Comparison of ENCODE assay signal across 8 cellular contexts in genomic region chr1:42173155-42173933, GRCh38. TPM values are rescaled to one million over a fixed set of nuclear protein-coding genes. Genes with fewer than 3 reads are reported as not detected.
DNase-seq lines count a peak whose midpoint lies in the region; ATAC-seq, FAIRE-seq and TF ChIP-seq lines count a peak whose summit lies in the region.

No MANE protein-coding gene starts in this region.

- POLR2A ChIA-PET in CD4-positive, alpha-beta T cell (lab: Charles Lee): interaction anchor here (0.8 to 1.2 kb wide), 4 partner anchors 361 to 657 kb away, joined by 3 to 4 read pairs (median 4); no protein-coding TSS in a partner anchor

- H3K4me3 ChIP-seq in fibroblast of mammary gland (ENCODE audit: control insufficient read depth, low read depth, low read length): no peak overlapping the region

- no peak overlapping the region for H3K4me3 Mint-ChIP-seq in CD4-positive, alpha-beta T cell
- H3K4me3 Mint-ChIP-seq in activated T-cell treated with anti-CD3 and anti-CD28 coated beads, Interleukin-2, amount 50 U/mL, for 4 hours: no peak overlapping the region
- no peak overlapping the region for H3K4me3 Mint-ChIP-seq in nephron progenitor cell
- no peak overlapping the region for H3K4me3 Mint-ChIP-seq in stimulated activated naive CD8-positive, alpha-beta T cell treated with anti-CD3 and anti-CD28 coated beads, Interleukin-15, amount 100 ng/mL, for 72 hours

- CTCF ChIA-PET in CD4-positive, alpha-beta T cell (lab: Charles Lee): interaction anchor here (0.5 to 3.1 kb wide), 23 partner anchors 9 to 658 kb away, joined by 3 to 22 read pairs (median 5); no protein-coding TSS in a partner anchor

- peak; percentile 77 for ATAC-seq in CD4-positive, alpha-beta T cell (ENCODE audit: poor library complexity)
- ATAC-seq in activated T-cell treated with anti-CD3 and anti-CD28 coated beads, Interleukin-2, amount 50 U/mL, for 4 hours: peak; percentile 68 to 74
- peak; percentile 65 for ATAC-seq in stimulated activated naive CD8-positive, alpha-beta T cell treated with anti-CD3 and anti-CD28 coated beads, Interleukin-15, amount 100 ng/mL, for 72 hours
- ATAC-seq in GM18502 (IDR thresholded peaks at IDR 0.05; ENCODE audit: poor library complexity, unreplicated experiment): no peak

- no peaks in the 10 kb centered on the region for H3K4me1 Mint-ChIP-seq in CD4-positive, alpha-beta T cell (ENCODE audit: low read depth)
- no peaks in the 10 kb centered on the region for H3K4me1 Mint-ChIP-seq in activated T-cell treated with anti-CD3 and anti-CD28 coated beads, Interleukin-2, amount 50 U/mL, for 4 hours (ENCODE audit: low read depth)
- peaks cover 28% of the 10 kb centered on the region for H3K4me1 Mint-ChIP-seq in nephron progenitor cell
- peaks cover 15% of the 10 kb centered on the region for H3K4me1 Mint-ChIP-seq in stimulated activated naive CD8-positive, alpha-beta T cell treated with anti-CD3 and anti-CD28 coated beads, Interleukin-15, amount 100 ng/mL, for 72 hours

- intact Hi-C loops in CD4-positive, alpha-beta T cell (cut with DNase I, micrococcal nuclease): loop anchor here (1.0 to 10.0 kb wide), 5 partner anchors 161 to 656 kb away; partner anchors contain the start of gene FOXJ3 (in 1 of the 2)

- no peak overlapping the region for H3K27ac ChIP-seq in CD4-positive, alpha-beta T cell (ENCODE audit: low read depth, low read length)

- peak; percentile 46 to 76 (median 58) for DNase-seq in CD4-positive, alpha-beta T cell
- DNase-seq in HT-29 (ENCODE audit: low spot score): peak; percentile 74
- peak; percentile 27 for DNase-seq in RCC 7860 (ENCODE audit: low spot score)
- peak; percentile 65 for DNase-seq in activated T-cell treated with anti-CD3 and anti-CD28 coated beads, Interleukin-2, amount 50 U/mL, for 4 hours
- peak; percentile 49 for DNase-seq in fibroblast of mammary gland (ENCODE audit: low read depth)
- DNase-seq in nephron progenitor cell: peak; percentile 82
- DNase-seq in stimulated activated naive CD8-positive, alpha-beta T cell treated with anti-CD3 and anti-CD28 coated beads, Interleukin-15, amount 100 ng/mL, for 72 hours: peak; percentile 57 to 60

- H3K9me3 ChIP-seq in CD4-positive, alpha-beta T cell (ENCODE audit: control insufficient read depth, low read length): no peaks in the 10 kb centered on the region

- no peaks in the 10 kb centered on the region for H3K36me3 Mint-ChIP-seq in CD4-positive, alpha-beta T cell (ENCODE audit: low read depth)
- H3K36me3 Mint-ChIP-seq in activated T-cell treated with anti-CD3 and anti-CD28 coated beads, Interleukin-2, amount 50 U/mL, for 4 hours (ENCODE audit: insufficient read depth): peaks cover 5% of the 10 kb centered on the region
- no peaks in the 10 kb centered on the region for H3K36me3 Mint-ChIP-seq in nephron progenitor cell (ENCODE audit: low read depth)

- peak; percentile 97 for TF ChIP-seq CTCF in CD4-positive, alpha-beta T cell (IDR thresholded peaks at IDR 0.05)
- TF ChIP-seq CTCF in fibroblast of mammary gland (conservative IDR thresholded peaks at IDR 0.05; ENCODE audit: control insufficient read depth, insufficient read depth, low read depth, low read length) (peak; percentile 97), nephron progenitor cell (IDR thresholded peaks at IDR 0.05) (peak; percentile 97)

- FAIRE-seq in RCC 7860 (lab: Jason Lieb, UNC): no peak

- H3K27me3 ChIP-seq in CD4-positive, alpha-beta T cell (ENCODE audit: control insufficient read depth, insufficient read depth, low read length): no peaks in the 10 kb centered on the region

- H3K9me3 Mint-ChIP-seq in CD4-positive, alpha-beta T cell: no peaks in the 10 kb centered on the region
- H3K9me3 Mint-ChIP-seq in activated T-cell treated with anti-CD3 and anti-CD28 coated beads, Interleukin-2, amount 50 U/mL, for 4 hours: no peaks in the 10 kb centered on the region
- H3K9me3 Mint-ChIP-seq in nephron progenitor cell: no peaks in the 10 kb centered on the region
- H3K9me3 Mint-ChIP-seq in stimulated activated naive CD8-positive, alpha-beta T cell treated with anti-CD3 and anti-CD28 coated beads, Interleukin-15, amount 100 ng/mL, for 72 hours: no peaks in the 10 kb centered on the region

- H3K27ac Mint-ChIP-seq in CD4-positive, alpha-beta T cell: no peak overlapping the region
- no peak overlapping the region for H3K27ac Mint-ChIP-seq in nephron progenitor cell
- H3K27ac Mint-ChIP-seq in stimulated activated naive CD8-positive, alpha-beta T cell treated with anti-CD3 and anti-CD28 coated beads, Interleukin-15, amount 100 ng/mL, for 72 hours: no peak overlapping the region

- H3K27me3 Mint-ChIP-seq in CD4-positive, alpha-beta T cell: no peaks in the 10 kb centered on the region
- no peaks in the 10 kb centered on the region for H3K27me3 Mint-ChIP-seq in activated T-cell treated with anti-CD3 and anti-CD28 coated beads, Interleukin-2, amount 50 U/mL, for 4 hours (ENCODE audit: low read depth)
- peaks cover 7% of the 10 kb centered on the region for H3K27me3 Mint-ChIP-seq in nephron progenitor cell (ENCODE audit: low read depth, poor library complexity)
- H3K27me3 Mint-ChIP-seq in stimulated activated naive CD8-positive, alpha-beta T cell treated with anti-CD3 and anti-CD28 coated beads, Interleukin-15, amount 100 ng/mL, for 72 hours: no peaks in the 10 kb centered on the region

RNA-seq across cellular contexts. Expression of gene GUCA2A, which starts 8.8 kb away (rescaled TPM):
- not detected for total RNA-seq in CD4-positive, alpha-beta T cell
- 0.69 and 1.7 TPM in 2 replicates for total RNA-seq in HT-29 (2014; rRNA removed; shearing (Covaris generic))
- total RNA-seq in activated T-cell treated with anti-CD3 and anti-CD28 coated beads, Interleukin-2, amount 50 U/mL, for 4 hours: not detected

RNA-seq across cellular contexts. Expression of gene GUCA2B, which starts 20.1 kb away (rescaled TPM):
- not detected for total RNA-seq in CD4-positive, alpha-beta T cell
- 0.26 and 0.84 TPM in 2 replicates for total RNA-seq in HT-29 (2014; rRNA removed; shearing (Covaris generic))
- total RNA-seq in activated T-cell treated with anti-CD3 and anti-CD28 coated beads, Interleukin-2, amount 50 U/mL, for 4 hours: not detected

Comparison
In these comparisons a context has a peak if more than half of its experiments do, and no peak if none do; other contexts are left out.
1. DNase-seq: peak in every context shown above with its lines; median percentile 82 in nephron progenitor cell; 74 in HT-29; 65 in activated T-cell treated with anti-CD3 and anti-CD28 coated beads, Interleukin-2, amount 50 U/mL, for 4 hours; 58 in stimulated activated naive CD8-positive, alpha-beta T cell treated with anti-CD3 and anti-CD28 coated beads, Interleukin-15, amount 100 ng/mL, for 72 hours; 58 in CD4-positive, alpha-beta T cell; 49 in fibroblast of mammary gland; 27 in RCC 7860.